ENCODE assay signal across 1 cellular context in the genomic region with DNA sequence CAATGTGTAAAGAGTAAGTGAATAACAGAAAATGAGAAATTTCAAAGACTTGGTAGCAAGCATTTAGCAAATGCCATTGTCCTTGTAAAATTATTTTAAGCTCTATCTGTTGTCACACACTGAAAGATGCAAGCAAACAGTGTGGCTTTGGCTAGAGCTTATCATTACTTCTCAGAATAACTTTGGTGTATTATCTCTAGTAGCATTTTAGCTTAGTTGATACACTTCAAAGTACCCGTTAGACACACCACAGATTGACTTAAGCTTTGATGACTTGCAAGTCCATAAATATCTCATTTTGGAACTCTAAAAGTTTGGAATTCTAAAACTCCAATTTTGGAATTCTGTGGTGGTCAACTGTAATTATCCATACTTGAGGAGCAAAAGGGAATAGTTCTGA.
TF ChIP-seq lines count a peak whose summit lies in the region.

No MANE protein-coding gene starts in this region.

TF ChIP-seq in K562, 482 proteins besides CTCF, POLR2A, EP300 and RAD21 (continued from another document):
- TF ChIP-seq NFE2 (IDR thresholded peaks at IDR 0.05; ENCODE audit: low read depth) (peak; percentile 90), POLR2G (IDR thresholded peaks at IDR 0.05; ENCODE audit: low read depth, low read length) (no peak), PRPF4 (IDR thresholded peaks at IDR 0.05; ENCODE audit: insufficient read depth, low read depth, low read length, poor library complexity, severe bottlenecking) (no peak), ZNF766 (CRISPR knock-in tag; conservative IDR thresholded peaks at IDR 0.05) (no peak; the same call in 1 of the 2 replicates), CHD2 (IDR thresholded peaks at IDR 0.05; ENCODE audit: low read depth, low read length) (no peak), ZNF212 (CRISPR knock-in tag; IDR thresholded peaks at IDR 0.05) (no peak), ZNF124 (CRISPR knock-in tag; IDR thresholded peaks at IDR 0.05) (no peak), ZNF778 (CRISPR knock-in tag; IDR thresholded peaks at IDR 0.05) (no peak), POU5F1 (IDR thresholded peaks at IDR 0.05; ENCODE audit: borderline replicate concordance, low read depth, low read length, partially characterized antibody) (no peak), HMGN3 (IDR thresholded peaks at IDR 0.05; ENCODE audit: borderline replicate concordance, extremely low read depth, insufficient read length, low read depth, low read length) (peak; percentile 36), OTX1 (CRISPR knock-in tag; IDR thresholded peaks at IDR 0.05) (no peak), SNIP1 (IDR thresholded peaks at IDR 0.05; ENCODE audit: low read depth) (no peak), NCOA1 (IDR thresholded peaks at IDR 0.05; ENCODE audit: low read depth) (peak; percentile 78; the same call in 1 of the 2 replicates), ARID1B (IDR thresholded peaks at IDR 0.05) (peak; percentile 96), RFX5 (IDR thresholded peaks at IDR 0.05; ENCODE audit: low read depth, low read length) (no peak), HEY1 (CRISPR knock-in tag; IDR thresholded peaks at IDR 0.05; ENCODE audit: borderline replicate concordance) (no peak), CBX1 (IDR thresholded peaks at IDR 0.05; ENCODE audit: low read depth) (no peak), FOXA3 (CRISPR knock-in tag; conservative IDR thresholded peaks at IDR 0.05 in 1 of 2, IDR thresholded peaks at IDR 0.05 in 1 of 2) (peak in 1 of 2 experiments; percentile 68; a peak in 2 of 4 replicates), GATA2 (CRISPR knock-in tag; IDR thresholded peaks at IDR 0.05) (peak; percentile 66), POLR2B (IDR thresholded peaks at IDR 0.05; ENCODE audit: low read depth, partially characterized antibody) (no peak), BHLHE40 (IDR thresholded peaks at IDR 0.05; ENCODE audit: low read length) (no peak), GTF2F1 (IDR thresholded peaks at IDR 0.05; ENCODE audit: low read depth, low read length) (no peak), SMARCA4 (IDR thresholded peaks at IDR 0.05) (peak; percentile 95), RAD51 (IDR thresholded peaks at IDR 0.05; ENCODE audit: borderline replicate concordance, low read depth) (no peak; the same call in 1 of the 2 replicates), L3MBTL2 (IDR thresholded peaks at IDR 0.05) (no peak), MCM3 (IDR thresholded peaks at IDR 0.05) (no peak), ZNF77 (CRISPR knock-in tag; IDR thresholded peaks at IDR 0.05) (no peak), ZNF224 (CRISPR knock-in tag; IDR thresholded peaks at IDR 0.05) (no peak), DPF2 (IDR thresholded peaks at IDR 0.05) (peak; percentile 96), U2AF2 (optimal IDR thresholded peaks at IDR 0.05; ENCODE audit: low read depth, low read length) (no peak), CBX2 (IDR thresholded peaks at IDR 0.05; ENCODE audit: insufficient read depth, low read length, poor library complexity, severe bottlenecking) (no peak), KAT8 (IDR thresholded peaks at IDR 0.05; ENCODE audit: low read depth) (no peak)
- TF ChIP-seq, protein P1, sequence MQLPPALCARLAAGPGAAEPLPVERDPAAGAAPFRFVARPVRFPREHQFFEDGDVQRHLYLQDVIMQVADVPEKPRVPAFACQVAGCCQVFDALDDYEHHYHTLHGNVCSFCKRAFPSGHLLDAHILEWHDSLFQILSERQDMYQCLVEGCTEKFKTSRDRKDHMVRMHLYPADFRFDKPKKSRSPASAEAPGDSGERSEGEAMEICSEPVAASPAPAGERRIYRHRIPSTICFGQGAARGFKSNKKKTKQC (CRISPR knock-in tag; IDR thresholded peaks at IDR 0.05) = no peak
- TF ChIP-seq, protein P2, sequence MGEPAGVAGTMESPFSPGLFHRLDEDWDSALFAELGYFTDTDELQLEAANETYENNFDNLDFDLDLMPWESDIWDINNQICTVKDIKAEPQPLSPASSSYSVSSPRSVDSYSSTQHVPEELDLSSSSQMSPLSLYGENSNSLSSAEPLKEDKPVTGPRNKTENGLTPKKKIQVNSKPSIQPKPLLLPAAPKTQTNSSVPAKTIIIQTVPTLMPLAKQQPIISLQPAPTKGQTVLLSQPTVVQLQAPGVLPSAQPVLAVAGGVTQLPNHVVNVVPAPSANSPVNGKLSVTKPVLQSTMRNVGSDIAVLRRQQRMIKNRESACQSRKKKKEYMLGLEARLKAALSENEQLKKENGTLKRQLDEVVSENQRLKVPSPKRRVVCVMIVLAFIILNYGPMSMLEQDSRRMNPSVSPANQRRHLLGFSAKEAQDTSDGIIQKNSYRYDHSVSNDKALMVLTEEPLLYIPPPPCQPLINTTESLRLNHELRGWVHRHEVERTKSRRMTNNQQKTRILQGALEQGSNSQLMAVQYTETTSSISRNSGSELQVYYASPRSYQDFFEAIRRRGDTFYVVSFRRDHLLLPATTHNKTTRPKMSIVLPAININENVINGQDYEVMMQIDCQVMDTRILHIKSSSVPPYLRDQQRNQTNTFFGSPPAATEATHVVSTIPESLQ (CRISPR knock-in tag; IDR thresholded peaks at IDR 0.05) = no peak
- TF ChIP-seq, protein P3, sequence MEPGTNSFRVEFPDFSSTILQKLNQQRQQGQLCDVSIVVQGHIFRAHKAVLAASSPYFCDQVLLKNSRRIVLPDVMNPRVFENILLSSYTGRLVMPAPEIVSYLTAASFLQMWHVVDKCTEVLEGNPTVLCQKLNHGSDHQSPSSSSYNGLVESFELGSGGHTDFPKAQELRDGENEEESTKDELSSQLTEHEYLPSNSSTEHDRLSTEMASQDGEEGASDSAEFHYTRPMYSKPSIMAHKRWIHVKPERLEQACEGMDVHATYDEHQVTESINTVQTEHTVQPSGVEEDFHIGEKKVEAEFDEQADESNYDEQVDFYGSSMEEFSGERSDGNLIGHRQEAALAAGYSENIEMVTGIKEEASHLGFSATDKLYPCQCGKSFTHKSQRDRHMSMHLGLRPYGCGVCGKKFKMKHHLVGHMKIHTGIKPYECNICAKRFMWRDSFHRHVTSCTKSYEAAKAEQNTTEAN (CRISPR knock-in tag; IDR thresholded peaks at IDR 0.05) = no peak
- TF ChIP-seq, protein P4, sequence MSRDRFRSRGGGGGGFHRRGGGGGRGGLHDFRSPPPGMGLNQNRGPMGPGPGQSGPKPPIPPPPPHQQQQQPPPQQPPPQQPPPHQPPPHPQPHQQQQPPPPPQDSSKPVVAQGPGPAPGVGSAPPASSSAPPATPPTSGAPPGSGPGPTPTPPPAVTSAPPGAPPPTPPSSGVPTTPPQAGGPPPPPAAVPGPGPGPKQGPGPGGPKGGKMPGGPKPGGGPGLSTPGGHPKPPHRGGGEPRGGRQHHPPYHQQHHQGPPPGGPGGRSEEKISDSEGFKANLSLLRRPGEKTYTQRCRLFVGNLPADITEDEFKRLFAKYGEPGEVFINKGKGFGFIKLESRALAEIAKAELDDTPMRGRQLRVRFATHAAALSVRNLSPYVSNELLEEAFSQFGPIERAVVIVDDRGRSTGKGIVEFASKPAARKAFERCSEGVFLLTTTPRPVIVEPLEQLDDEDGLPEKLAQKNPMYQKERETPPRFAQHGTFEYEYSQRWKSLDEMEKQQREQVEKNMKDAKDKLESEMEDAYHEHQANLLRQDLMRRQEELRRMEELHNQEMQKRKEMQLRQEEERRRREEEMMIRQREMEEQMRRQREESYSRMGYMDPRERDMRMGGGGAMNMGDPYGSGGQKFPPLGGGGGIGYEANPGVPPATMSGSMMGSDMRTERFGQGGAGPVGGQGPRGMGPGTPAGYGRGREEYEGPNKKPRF (IDR thresholded peaks at IDR 0.05; ENCODE audit: low read depth, low read length) = no peak
- TF ChIP-seq, protein P5, sequence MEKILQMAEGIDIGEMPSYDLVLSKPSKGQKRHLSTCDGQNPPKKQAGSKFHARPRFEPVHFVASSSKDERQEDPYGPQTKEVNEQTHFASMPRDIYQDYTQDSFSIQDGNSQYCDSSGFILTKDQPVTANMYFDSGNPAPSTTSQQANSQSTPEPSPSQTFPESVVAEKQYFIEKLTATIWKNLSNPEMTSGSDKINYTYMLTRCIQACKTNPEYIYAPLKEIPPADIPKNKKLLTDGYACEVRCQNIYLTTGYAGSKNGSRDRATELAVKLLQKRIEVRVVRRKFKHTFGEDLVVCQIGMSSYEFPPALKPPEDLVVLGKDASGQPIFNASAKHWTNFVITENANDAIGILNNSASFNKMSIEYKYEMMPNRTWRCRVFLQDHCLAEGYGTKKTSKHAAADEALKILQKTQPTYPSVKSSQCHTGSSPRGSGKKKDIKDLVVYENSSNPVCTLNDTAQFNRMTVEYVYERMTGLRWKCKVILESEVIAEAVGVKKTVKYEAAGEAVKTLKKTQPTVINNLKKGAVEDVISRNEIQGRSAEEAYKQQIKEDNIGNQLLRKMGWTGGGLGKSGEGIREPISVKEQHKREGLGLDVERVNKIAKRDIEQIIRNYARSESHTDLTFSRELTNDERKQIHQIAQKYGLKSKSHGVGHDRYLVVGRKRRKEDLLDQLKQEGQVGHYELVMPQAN (IDR thresholded peaks at IDR 0.05; ENCODE audit: borderline replicate concordance) = no peak
- TF ChIP-seq, protein P6, sequence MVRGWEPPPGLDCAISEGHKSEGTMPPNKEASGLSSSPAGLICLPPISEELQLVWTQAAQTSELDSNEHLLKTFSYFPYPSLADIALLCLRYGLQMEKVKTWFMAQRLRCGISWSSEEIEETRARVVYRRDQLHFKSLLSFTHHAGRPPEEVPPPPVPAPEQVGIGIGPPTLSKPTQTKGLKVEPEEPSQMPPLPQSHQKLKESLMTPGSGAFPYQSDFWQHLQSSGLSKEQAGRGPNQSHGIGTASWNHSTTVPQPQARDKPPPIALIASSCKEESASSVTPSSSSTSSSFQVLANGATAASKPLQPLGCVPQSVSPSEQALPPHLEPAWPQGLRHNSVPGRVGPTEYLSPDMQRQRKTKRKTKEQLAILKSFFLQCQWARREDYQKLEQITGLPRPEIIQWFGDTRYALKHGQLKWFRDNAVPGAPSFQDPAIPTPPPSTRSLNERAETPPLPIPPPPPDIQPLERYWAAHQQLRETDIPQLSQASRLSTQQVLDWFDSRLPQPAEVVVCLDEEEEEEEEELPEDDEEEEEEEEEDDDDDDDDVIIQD (CRISPR knock-in tag; IDR thresholded peaks at IDR 0.05) = no peak
- TF ChIP-seq, protein P7, sequence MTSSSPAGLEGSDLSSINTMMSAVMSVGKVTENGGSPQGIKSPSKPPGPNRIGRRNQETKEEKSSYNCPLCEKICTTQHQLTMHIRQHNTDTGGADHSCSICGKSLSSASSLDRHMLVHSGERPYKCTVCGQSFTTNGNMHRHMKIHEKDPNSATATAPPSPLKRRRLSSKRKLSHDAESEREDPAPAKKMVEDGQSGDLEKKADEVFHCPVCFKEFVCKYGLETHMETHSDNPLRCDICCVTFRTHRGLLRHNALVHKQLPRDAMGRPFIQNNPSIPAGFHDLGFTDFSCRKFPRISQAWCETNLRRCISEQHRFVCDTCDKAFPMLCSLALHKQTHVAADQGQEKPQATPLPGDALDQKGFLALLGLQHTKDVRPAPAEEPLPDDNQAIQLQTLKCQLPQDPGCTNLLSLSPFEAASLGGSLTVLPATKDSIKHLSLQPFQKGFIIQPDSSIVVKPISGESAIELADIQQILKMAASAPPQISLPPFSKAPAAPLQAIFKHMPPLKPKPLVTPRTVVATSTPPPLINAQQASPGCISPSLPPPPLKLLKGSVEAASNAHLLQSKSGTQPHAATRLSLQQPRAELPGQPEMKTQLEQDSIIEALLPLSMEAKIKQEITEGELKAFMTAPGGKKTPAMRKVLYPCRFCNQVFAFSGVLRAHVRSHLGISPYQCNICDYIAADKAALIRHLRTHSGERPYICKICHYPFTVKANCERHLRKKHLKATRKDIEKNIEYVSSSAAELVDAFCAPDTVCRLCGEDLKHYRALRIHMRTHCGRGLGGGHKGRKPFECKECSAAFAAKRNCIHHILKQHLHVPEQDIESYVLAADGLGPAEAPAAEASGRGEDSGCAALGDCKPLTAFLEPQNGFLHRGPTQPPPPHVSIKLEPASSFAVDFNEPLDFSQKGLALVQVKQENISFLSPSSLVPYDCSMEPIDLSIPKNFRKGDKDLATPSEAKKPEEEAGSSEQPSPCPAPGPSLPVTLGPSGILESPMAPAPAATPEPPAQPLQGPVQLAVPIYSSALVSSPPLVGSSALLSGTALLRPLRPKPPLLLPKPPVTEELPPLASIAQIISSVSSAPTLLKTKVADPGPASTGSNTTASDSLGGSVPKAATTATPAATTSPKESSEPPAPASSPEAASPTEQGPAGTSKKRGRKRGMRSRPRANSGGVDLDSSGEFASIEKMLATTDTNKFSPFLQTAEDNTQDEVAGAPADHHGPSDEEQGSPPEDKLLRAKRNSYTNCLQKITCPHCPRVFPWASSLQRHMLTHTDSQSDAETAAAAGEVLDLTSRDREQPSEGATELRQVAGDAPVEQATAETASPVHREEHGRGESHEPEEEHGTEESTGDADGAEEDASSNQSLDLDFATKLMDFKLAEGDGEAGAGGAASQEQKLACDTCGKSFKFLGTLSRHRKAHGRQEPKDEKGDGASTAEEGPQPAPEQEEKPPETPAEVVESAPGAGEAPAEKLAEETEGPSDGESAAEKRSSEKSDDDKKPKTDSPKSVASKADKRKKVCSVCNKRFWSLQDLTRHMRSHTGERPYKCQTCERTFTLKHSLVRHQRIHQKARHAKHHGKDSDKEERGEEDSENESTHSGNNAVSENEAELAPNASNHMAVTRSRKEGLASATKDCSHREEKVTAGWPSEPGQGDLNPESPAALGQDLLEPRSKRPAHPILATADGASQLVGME (CRISPR knock-in tag; IDR thresholded peaks at IDR 0.05) = no peak
- TF ChIP-seq, protein P8, sequence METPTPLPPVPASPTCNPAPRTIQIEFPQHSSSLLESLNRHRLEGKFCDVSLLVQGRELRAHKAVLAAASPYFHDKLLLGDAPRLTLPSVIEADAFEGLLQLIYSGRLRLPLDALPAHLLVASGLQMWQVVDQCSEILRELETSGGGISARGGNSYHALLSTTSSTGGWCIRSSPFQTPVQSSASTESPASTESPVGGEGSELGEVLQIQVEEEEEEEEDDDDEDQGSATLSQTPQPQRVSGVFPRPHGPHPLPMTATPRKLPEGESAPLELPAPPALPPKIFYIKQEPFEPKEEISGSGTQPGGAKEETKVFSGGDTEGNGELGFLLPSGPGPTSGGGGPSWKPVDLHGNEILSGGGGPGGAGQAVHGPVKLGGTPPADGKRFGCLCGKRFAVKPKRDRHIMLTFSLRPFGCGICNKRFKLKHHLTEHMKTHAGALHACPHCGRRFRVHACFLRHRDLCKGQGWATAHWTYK (CRISPR knock-in tag; IDR thresholded peaks at IDR 0.05) = no peak
- TF ChIP-seq, protein P9, sequence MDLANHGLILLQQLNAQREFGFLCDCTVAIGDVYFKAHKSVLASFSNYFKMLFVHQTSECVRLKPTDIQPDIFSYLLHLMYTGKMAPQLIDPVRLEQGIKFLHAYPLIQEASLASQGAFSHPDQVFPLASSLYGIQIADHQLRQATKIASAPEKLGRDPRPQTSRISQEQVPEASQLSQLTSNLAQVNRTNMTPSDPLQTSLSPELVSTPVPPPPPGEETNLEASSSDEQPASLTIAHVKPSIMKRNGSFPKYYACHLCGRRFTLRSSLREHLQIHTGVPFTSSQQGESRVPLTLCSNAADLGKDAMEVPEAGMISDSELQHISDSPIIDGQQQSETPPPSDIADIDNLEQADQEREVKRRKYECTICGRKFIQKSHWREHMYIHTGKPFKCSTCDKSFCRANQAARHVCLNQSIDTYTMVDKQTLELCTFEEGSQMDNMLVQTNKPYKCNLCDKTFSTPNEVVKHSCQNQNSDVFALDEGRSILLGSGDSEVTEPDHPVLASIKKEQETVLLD (IDR thresholded peaks at IDR 0.05) = no peak
- TF ChIP-seq, protein P10, sequence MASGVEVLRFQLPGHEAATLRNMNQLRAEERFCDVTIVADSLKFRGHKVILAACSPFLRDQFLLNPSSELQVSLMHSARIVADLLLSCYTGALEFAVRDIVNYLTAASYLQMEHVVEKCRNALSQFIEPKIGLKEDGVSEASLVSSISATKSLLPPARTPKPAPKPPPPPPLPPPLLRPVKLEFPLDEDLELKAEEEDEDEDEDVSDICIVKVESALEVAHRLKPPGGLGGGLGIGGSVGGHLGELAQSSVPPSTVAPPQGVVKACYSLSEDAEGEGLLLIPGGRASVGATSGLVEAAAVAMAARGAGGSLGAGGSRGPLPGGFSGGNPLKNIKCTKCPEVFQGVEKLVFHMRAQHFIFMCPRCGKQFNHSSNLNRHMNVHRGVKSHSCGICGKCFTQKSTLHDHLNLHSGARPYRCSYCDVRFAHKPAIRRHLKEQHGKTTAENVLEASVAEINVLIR (CRISPR knock-in tag; IDR thresholded peaks at IDR 0.05) = no peak
TF ChIP-seq in K562: peak in this region for 88.
